8 cellular contexts compared by ENCODE assay signal in genomic region chr7:74289018-74289659, GRCh38. TPM values are rescaled to one million over a fixed set of nuclear protein-coding genes. Genes with fewer than 3 reads are reported as not detected.
DNase-seq lines count a peak whose midpoint lies in the region; ATAC-seq and TF ChIP-seq lines count a peak whose summit lies in the region.

Gene CLIP2 (plus strand): TSS chr7:74289407. CDS start chr7:74317547, 28,140 bp downstream.

- H2BK120ac ChIP-seq in neuronal stem cell (ENCODE audit: low read depth, low read length) = peak within 1 kb of the TSS; percentile 89

- peak; percentile 93 for ATAC-seq in gastroesophageal sphincter

- intact Hi-C loops in activated naive CD4-positive, alpha-beta T cell treated with anti-CD3 and anti-CD28 coated beads for 36 hours (cut with micrococcal nuclease) = loop anchor here (1.0 kb wide), 1 partner anchor 19 kb away; no protein-coding TSS in a partner anchor

- peak within 1 kb of the TSS; percentile 78 for H4K8ac ChIP-seq in neuronal stem cell (ENCODE audit: low read depth, low read length)

- H3K27me3 ChIP-seq in gastroesophageal sphincter = no peaks in the 10 kb centered on the region
- peaks cover 0 to 8% (median 0%) of the 10 kb centered on the region in 3 experiments for H3K27me3 ChIP-seq in neuronal stem cell (ENCODE audit: control insufficient read depth in 3 of 3, insufficient read depth in 3 of 3, low read depth in 1 of 3, low read length in 3 of 3)
- no peaks in the 10 kb centered on the region for H3K27me3 ChIP-seq in stomach smooth muscle (ENCODE audit: control insufficient read depth in 1 of 2, insufficient read depth in 2 of 2, low read length in 2 of 2)

- H2AK5ac ChIP-seq in neuronal stem cell (ENCODE audit: low read depth, low read length) = peak within 1 kb of the TSS; percentile 97

- H3K27ac Mint-ChIP-seq in activated naive CD4-positive, alpha-beta T cell treated with anti-CD3 and anti-CD28 coated beads for 36 hours = no peak within 1 kb of the TSS

- H3K4me1 ChIP-seq in gastroesophageal sphincter (peaks cover 0 to 46% (median 14%) of the 10 kb centered on the region in 3 donors), neuronal stem cell (ENCODE audit: control insufficient read depth in 2 of 2, insufficient read depth in 1 of 2, low read depth in 1 of 2, low read length in 2 of 2) (peaks cover 24 to 27% of the 10 kb centered on the region in 2 donors), stomach smooth muscle (ENCODE audit: control insufficient read depth, insufficient read depth, low read length) (peaks cover 33% of the 10 kb centered on the region)

- no peak within 1 kb of the TSS for H4K91ac ChIP-seq in neuronal stem cell (ENCODE audit: low read depth, low read length, poor library complexity)

- H3K36me3 Mint-ChIP-seq in activated naive CD4-positive, alpha-beta T cell treated with anti-CD3 and anti-CD28 coated beads for 36 hours (ENCODE audit: low read depth) = no peaks in the 10 kb centered on the region

- peak within 1 kb of the TSS; percentile 89 for H3K4me2 ChIP-seq in neuronal stem cell (ENCODE audit: insufficient read depth, low read length, poor library complexity, severe bottlenecking)

- TF ChIP-seq EP300 in gastroesophageal sphincter (IDR thresholded peaks at IDR 0.05) = no peak

- peak within 1 kb of the TSS; percentile 98 for H3K23ac ChIP-seq in neuronal stem cell (ENCODE audit: low read depth, low read length, poor library complexity)

- H3K4me3 Mint-ChIP-seq in activated naive CD4-positive, alpha-beta T cell treated with anti-CD3 and anti-CD28 coated beads for 36 hours = peak within 1 kb of the TSS; percentile 73

- peak within 1 kb of the TSS; percentile 94 for H2AFZ ChIP-seq in neuronal stem cell (ENCODE audit: low read length)

- H2BK12ac ChIP-seq in neuronal stem cell (ENCODE audit: low read length) = peak within 1 kb of the TSS; percentile 99

- H3K27ac ChIP-seq in gastroesophageal sphincter (peak within 1 kb of the TSS; percentile 39 to 88 (median 82)), neuronal stem cell (replicated peaks; ENCODE audit: low read length) (no peak within 1 kb of the TSS), stomach smooth muscle (ENCODE audit: low read length) (no peak within 1 kb of the TSS)

- peak within 1 kb of the TSS; percentile 92 for H3K9ac ChIP-seq in neuronal stem cell (ENCODE audit: low read depth, low read length, poor library complexity)
- H3K9ac ChIP-seq in stomach smooth muscle (ENCODE audit: low read length in 2 of 2) = peak within 1 kb of the TSS; percentile 77 to 84

- peak in 2 of 4 experiments; percentile 30 to 31 for TF ChIP-seq CTCF in gastroesophageal sphincter (IDR thresholded peaks at IDR 0.05)

- peak within 1 kb of the TSS; percentile 76 for H3K4ac ChIP-seq in neuronal stem cell (ENCODE audit: low read length)

- TF ChIP-seq POLR2A in gastroesophageal sphincter (IDR thresholded peaks at IDR 0.05) = peak; percentile 33 to 37

- H3K4me1 Mint-ChIP-seq in activated naive CD4-positive, alpha-beta T cell treated with anti-CD3 and anti-CD28 coated beads for 36 hours (ENCODE audit: low read depth) = peaks cover 11% of the 10 kb centered on the region

- H3K79me1 ChIP-seq in neuronal stem cell (ENCODE audit: low read depth, low read length) = peaks cover 15% of the 10 kb centered on the region

- H3K9me3 ChIP-seq in gastroesophageal sphincter (no peaks in the 10 kb centered on the region), neuronal stem cell (replicated peaks in 1 of 2; ENCODE audit: control insufficient read depth in 2 of 2, insufficient read depth in 1 of 2, low read depth in 1 of 2, low read length in 2 of 2) (no peaks in the 10 kb centered on the region), stomach smooth muscle (ENCODE audit: control insufficient read depth in 2 of 2, low read length in 2 of 2) (no peaks in the 10 kb centered on the region)

- peak within 1 kb of the TSS; percentile 48 for H3K4me3 ChIP-seq in Jurkat, Clone E6-1 (ENCODE audit: low read length)
- peak within 1 kb of the TSS; percentile 96 to 98 for H3K4me3 ChIP-seq in gastroesophageal sphincter
- peak within 1 kb of the TSS; percentile 93 to 96 for H3K4me3 ChIP-seq in neuronal stem cell (ENCODE audit: low read length in 2 of 2)
- H3K4me3 ChIP-seq in stomach smooth muscle (ENCODE audit: low read length in 2 of 2) = peak within 1 kb of the TSS; percentile 87 to 88

- peak within 1 kb of the TSS; percentile 99 for H3K18ac ChIP-seq in neuronal stem cell (ENCODE audit: low read length)

- CTCF ChIA-PET in activated naive CD4-positive, alpha-beta T cell treated with anti-CD3 and anti-CD28 coated beads for 36 hours (lab: Charles Lee) = interaction anchor here (1.3 to 2.1 kb wide), 3 partner anchors 18 to 112 kb away, joined by 3 to 7 read pairs (median 4); no protein-coding TSS in a partner anchor

- peaks cover 12% of the 10 kb centered on the region for H3K27me3 Mint-ChIP-seq in activated naive CD4-positive, alpha-beta T cell treated with anti-CD3 and anti-CD28 coated beads for 36 hours (ENCODE audit: low read depth)

- H2BK15ac ChIP-seq in neuronal stem cell (ENCODE audit: low read length) = peak within 1 kb of the TSS; percentile 91

- no peaks in the 10 kb centered on the region for H3K9me3 Mint-ChIP-seq in activated naive CD4-positive, alpha-beta T cell treated with anti-CD3 and anti-CD28 coated beads for 36 hours

- in situ Hi-C loops in SK-MEL-5 (cut with HindIII; ENCODE audit: low pct_unique_long_range_greater_than_20kb, low sequenced_read_pairs) = no loop called here

- no peaks in the 10 kb centered on the region for H3K36me3 ChIP-seq in gastroesophageal sphincter
- no peaks in the 10 kb centered on the region for H3K36me3 ChIP-seq in neuronal stem cell (replicated peaks in 1 of 2; ENCODE audit: control insufficient read depth in 2 of 2, insufficient read depth in 2 of 2, low read length in 2 of 2)
- no peaks in the 10 kb centered on the region for H3K36me3 ChIP-seq in stomach smooth muscle (ENCODE audit: control insufficient read depth in 2 of 2, insufficient read depth in 2 of 2, low read length in 2 of 2)

- peak within 1 kb of the TSS; percentile 87 for H3K14ac ChIP-seq in neuronal stem cell (ENCODE audit: low read length)

- 0% methylated on average over 1 of the region's 67 CpGs; no CpG with 5 or more reads in 1 of the 2 donors for WGBS in gastroesophageal sphincter (ENCODE audit: low coverage in 1 of 2), 2 donors
- no CpG with 5 or more reads among the region's 67 CpGs for WGBS in neuronal stem cell (ENCODE audit: extremely low coverage in 2 of 2, insufficient read length in 2 of 2, insufficient replicate concordance in 1 of 2), 2 donors

- H2BK5ac ChIP-seq in neuronal stem cell (ENCODE audit: low read length) = peak within 1 kb of the TSS; percentile 87

- DNase-seq in AML-193 (lab: John Stamatoyannopoulos, UW) = peak; percentile 52 to 61
- peak; percentile 64 for DNase-seq in GM19240 (ENCODE audit: insufficient read length, low spot score)
- DNase-seq in Jurkat, Clone E6-1 (ENCODE audit: low read depth, low spot score) = peak; percentile 35
- peak; percentile 73 for DNase-seq in SK-MEL-5 (ENCODE audit: low read depth, low spot score)
- DNase-seq in activated naive CD4-positive, alpha-beta T cell treated with anti-CD3 and anti-CD28 coated beads for 36 hours = peak; percentile 74
- peak; percentile 70 for DNase-seq in neuronal stem cell (ENCODE audit: low spot score)

RNA-seq across cellular contexts. Expression of gene CLIP2, which starts in this region (rescaled TPM):
- 6.5 TPM for polyA plus RNA-seq in Jurkat, Clone E6-1 (2012; ENCODE audit: insufficient read depth, insufficient read length)
- total RNA-seq in SK-MEL-5 (2014; rRNA removed; shearing (Covaris generic)) = 8.4 and 9.2 TPM in 2 replicates
- 15.1 and 16.1 TPM in 2 replicates for polyA plus RNA-seq in SK-MEL-5 (2015; cell fraction: cytosol; rRNA removed)
- polyA plus RNA-seq in SK-MEL-5 (2015; cell fraction: nucleus; rRNA removed) = 11.7 and 17.8 TPM in 2 replicates
- 1 to 10 TPM; 1.2 to 1.6 TPM for total RNA-seq in activated naive CD4-positive, alpha-beta T cell treated with anti-CD3 and anti-CD28 coated beads for 36 hours
- 10 to 100 TPM; 23.0 to 50.7 (median 35.5) TPM for total RNA-seq in gastroesophageal sphincter
- 20.1 TPM for polyA plus RNA-seq in neuronal stem cell (2013, experiment 1 of 2)
- 18.7 TPM for polyA plus RNA-seq in neuronal stem cell (2013, experiment 2 of 2)

Comparison
In these comparisons a context has a peak if more than half of its experiments do, and no peak if none do; other contexts are left out.
1. H3K27ac ChIP-seq: peak in gastroesophageal sphincter (4 of 4); none in neuronal stem cell (single experiment) and stomach smooth muscle (single experiment).
2. Peak in every context shown above with its lines, with median percentiles within 50 percentile points of each other: DNase-seq and H3K4me3 ChIP-seq.